In genomic region chr1:153548722-153549695, GRCh38 we compare ENCODE assay signal across 8 cellular contexts. TPM values are rescaled to one million over a fixed set of nuclear protein-coding genes. Genes with fewer than 3 reads are reported as not detected.
DNase-seq lines count a peak whose midpoint lies in the region; ATAC-seq, FAIRE-seq and TF ChIP-seq lines count a peak whose summit lies in the region.

Gene S100A3, minus strand, starts transcription at chr1:153549258. Its CDS starts 773 bp downstream, at chr1:153548485.

- peak within 1 kb of the TSS; percentile 11 to 100 for H3K27ac Mint-ChIP-seq in T-cell

- peaks cover 9% of the 10 kb centered on the region for H3K36me3 Mint-ChIP-seq in T-cell

- H3K36me3 ChIP-seq in heart left ventricle (peaks cover 0 to 6% (median 0%) of the 10 kb centered on the region in 9 donors), small intestine (ENCODE audit: control insufficient read depth in 2 of 2, insufficient read depth in 2 of 2, low read length in 2 of 2) (no peaks in the 10 kb centered on the region)

- H3K4me3 Mint-ChIP-seq in T-cell, result no peak within 1 kb of the TSS

- H3K4me3 ChIP-seq in heart left ventricle, result no peak within 1 kb of the TSS
- no peak within 1 kb of the TSS for H3K4me3 ChIP-seq in small intestine (ENCODE audit: low read depth in 1 of 2, low read length in 2 of 2)

- DNase-seq in GM04504 (ENCODE audit: low read depth) (peak; percentile 91), T-cell (no peak), heart left ventricle (peak in 4 of 5 donors; percentile 70 to 88 (median 80)), small intestine (peak; percentile 46), D341Med (ENCODE audit: low spot score) (no peak), hippocampal formation (lab: John Stamatoyannopoulos, UW) (no peak), DMS153 treated with DMSO at 0.1 percent for 48 hours (lab: John Stamatoyannopoulos, UW; ENCODE audit: unreplicated experiment) (no peak)

- CTCF ChIA-PET in T-cell (lab: Charles Lee), result interaction anchor here in 1 of 2 donors (0.5 to 2.3 kb wide), 2 partner anchors 14 to 17 kb away, joined by 3 to 8 read pairs; no protein-coding TSS in a partner anchor

- WGBS in heart left ventricle, 4 donors, result 58 to 72% (median 61%) methylated on average over 10 to 14 of the region's 14 CpGs
- WGBS in small intestine, 3 donors, result 65 to 74% (median 65%) methylated on average over 14 of the region's 14 CpGs

- H3K27ac ChIP-seq in heart left ventricle, result peak within 1 kb of the TSS in 11 of 12 donors; percentile 29 to 83 (median 71)
- H3K27ac ChIP-seq in small intestine (ENCODE audit: low read depth in 1 of 2, low read length in 1 of 2), result peak within 1 kb of the TSS in 1 of 2 donors; percentile 47

- H3K4me1 Mint-ChIP-seq in T-cell, result peaks cover 29 to 49% (median 47%) of the 10 kb centered on the region in 3 donors

- intact Hi-C loops in heart left ventricle (cut with DNase I), result no loop called here

- H3K27me3 Mint-ChIP-seq in T-cell, result no peaks in the 10 kb centered on the region

- H3K27me3 ChIP-seq in heart left ventricle, result no peaks in the 10 kb centered on the region
- no peaks in the 10 kb centered on the region for H3K27me3 ChIP-seq in small intestine (ENCODE audit: control insufficient read depth in 2 of 2, insufficient read depth in 2 of 2, low read length in 2 of 2)

- ATAC-seq in T-cell (replicated peaks in 1 of 4) (no peak), heart left ventricle (peak; percentile 15 to 77 (median 64)), GM21390 (IDR thresholded peaks at IDR 0.05; ENCODE audit: unreplicated experiment) (no peak)

- FAIRE-seq in small intestine (lab: Jason Lieb, UNC), result no peak

- H3K4me1 ChIP-seq in heart left ventricle (peaks cover 11 to 83% (median 54%) of the 10 kb centered on the region in 12 donors), small intestine (ENCODE audit: control insufficient read depth in 2 of 2, insufficient read depth in 1 of 2, low read depth in 1 of 2, low read length in 1 of 2) (peaks cover 11 to 14% of the 10 kb centered on the region in 2 donors)

- no peaks in the 10 kb centered on the region for H3K9me3 ChIP-seq in heart left ventricle
- no peaks in the 10 kb centered on the region for H3K9me3 ChIP-seq in small intestine (ENCODE audit: control insufficient read depth, low read depth)

- TF ChIP-seq CTCF in heart left ventricle (IDR thresholded peaks at IDR 0.05), result peak in 4 of 12 donors; percentile 24 to 35 (median 28)

- POLR2A ChIA-PET in T-cell (lab: Charles Lee), result no interaction called here

- H3K9me3 Mint-ChIP-seq in T-cell, result no peaks in the 10 kb centered on the region

- no peak for TF ChIP-seq POLR2A in heart left ventricle (IDR thresholded peaks at IDR 0.05)

RNA-seq across cellular contexts. Expression of gene S100A3, which starts in this region (rescaled TPM):
- total RNA-seq in T-cell, result not detected
- total RNA-seq in heart left ventricle, result 1 to 10 TPM in 4 of 9 donors, under 1 TPM in 3, not detected in 2; 0.57 to 5.9 (median 1.1) TPM
- 1 to 10 TPM; 1.6 to 5.2 TPM for polyA plus RNA-seq in heart left ventricle
- 1 to 10 TPM in 2 of 3 donors, not detected in 1; 2.1 to 4.3 TPM for polyA plus RNA-seq in small intestine

Comparison
In these comparisons a context has a peak if more than half of its experiments do, and no peak if none do; other contexts are left out.
1. DNase-seq: peak in GM04504 (single experiment), heart left ventricle (4 of 5) and small intestine (single experiment); none in T-cell (0 of 34), D341Med (single experiment), hippocampal formation (0 of 2) and DMS153 treated with DMSO at 0.1 percent for 48 hours (single experiment).
2. ATAC-seq: peak in heart left ventricle (4 of 4); none in T-cell (0 of 4) and GM21390 (single experiment).